ENCODE assay signal across 22 cellular contexts in genomic region chr1:39545531-39545930, GRCh38. TPM values are rescaled to one million over a fixed set of nuclear protein-coding genes. Genes with fewer than 3 reads are reported as not detected.
DNase-seq lines count a peak whose midpoint lies in the region; ATAC-seq and TF ChIP-seq lines count a peak whose summit lies in the region.
"Had no signal": no experiment of that assay in that cellular context is flagged by ENCODE, and none has a peak within 500 bp of the region (broad histone marks: within the 10 kb centered on the region; RNA-seq: fewer than 3 reads in every experiment).

No MANE protein-coding gene starts in this region.

- 96% methylated on average over 9 of the region's 9 CpGs for whole genome bisulfite sequencing in body of pancreas, 2 donors

- H3K4me1 ChIP-seq in body of pancreas: peaks cover 6% of the 10 kb centered on the region
- no peaks in the 10 kb centered on the region for H3K4me1 ChIP-seq in HAP-1
- H3K4me1 ChIP-seq: A549 had no signal

- H3K27me3 ChIP-seq in body of pancreas (no peaks in the 10 kb centered on the region), HAP-1 (ENCODE audit: low read depth) (no peaks in the 10 kb centered on the region)
- H3K27me3 ChIP-seq: BLaER1 treated with 17β-estradiol and CSF1 and Interleukin-3, amounts not matched to agents 10 nM and 100 nM had no signal

- H3K9me3 ChIP-seq in body of pancreas (no peaks in the 10 kb centered on the region), HAP-1 (no peaks in the 10 kb centered on the region)
- H3K9me3 ChIP-seq: A549; BLaER1 treated with 17β-estradiol and CSF1 and Interleukin-3, amounts not matched to agents 10 nM and 100 nM had no signal

- TF ChIP-seq POLR2A in body of pancreas (IDR thresholded peaks at IDR 0.05): no peak

- intact Hi-C loops in posterior vena cava (cut with DNase I) (no loop called here), body of pancreas (cut with DNase I) (no loop called here)

- no peak for ATAC-seq in body of pancreas
- ATAC-seq: A549, GM12878 had no signal

- peaks cover 0 to 21% of the 10 kb centered on the region in 2 donors for H3K36me3 ChIP-seq in body of pancreas (replicated peaks in 1 of 2; ENCODE audit: insufficient read depth in 1 of 2, low read depth in 2 of 2)
- H3K36me3 ChIP-seq in HAP-1 (replicated peaks): peaks cover 13% of the 10 kb centered on the region

- peak; percentile 50 for DNase-seq in posterior vena cava (ENCODE audit: low spot score)
- DNase-seq in body of pancreas: no peak
- DNase-seq in HAP-1 (ENCODE audit: low spot score in 2 of 2): no peak
- DNase-seq: AML-193; CD4-positive, alpha-beta memory T cell; CD4-positive, CD25-positive, alpha-beta regulatory T cell; CD8-positive, alpha-beta memory T cell; COR-L47; DMS 273 treated with DMSO at 0.1 percent for 48 hours; DMS153; DMS53; DMS79; DND-41; EL; GDM1 had no signal

- TF ChIP-seq CTCF in C4-2B (conservative IDR thresholded peaks at IDR 0.05) (no peak), VCaP (conservative IDR thresholded peaks at IDR 0.05) (no peak), body of pancreas (IDR thresholded peaks at IDR 0.05) (no peak)

- H3K4me3 ChIP-seq in body of pancreas: no peak overlapping the region
- no peak overlapping the region for H3K4me3 ChIP-seq in HAP-1
- H3K4me3 ChIP-seq: A549; BLaER1 treated with 17β-estradiol and CSF1 and Interleukin-3, amounts not matched to agents 10 nM and 100 nM; GM12878 had no signal

- in situ Hi-C loops in HAP-1 (cut with MboI; ENCODE audit: low sequenced_read_pairs): loop anchor here (25.0 kb wide), 1 partner anchor 283 kb away; no protein-coding TSS in a partner anchor

- H3K27ac ChIP-seq in C4-2B (peak overlapping the region; percentile 79), VCaP (peak overlapping the region; percentile 62), body of pancreas (no peak overlapping the region)
- H3K27ac ChIP-seq: A549; BLaER1 treated with 17β-estradiol and CSF1 and Interleukin-3, amounts not matched to agents 10 nM and 100 nM had no signal

RNA-seq across cellular contexts. Expression of gene PABPC4, which starts 31.1 kb away (rescaled TPM):
- total RNA-seq in posterior vena cava (100 to 1,000 TPM; 156 to 198 TPM), body of pancreas (100 to 1,000 TPM; 419 to 540 TPM)

RNA-seq across cellular contexts. Expression of gene BMP8A, which starts 54.1 kb away (rescaled TPM):
- total RNA-seq in posterior vena cava (under 1 TPM; 0.65 to 0.90 TPM), body of pancreas (1 to 10 TPM in 1 of 2 donors, not detected in 1; 5.7 TPM)
- total RNA-seq: CD4-positive, alpha-beta memory T cell; Daoy; G401; GM12878 had no signal

Comparison
In these comparisons a context has a peak if more than half of its experiments do, and no peak if none do; other contexts are left out.
1. H3K27ac ChIP-seq: peak in C4-2B (single experiment) and VCaP (single experiment); none in body of pancreas (0 of 4).